Comparison of ENCODE assay signal across 11 cellular contexts in the genomic region with DNA sequence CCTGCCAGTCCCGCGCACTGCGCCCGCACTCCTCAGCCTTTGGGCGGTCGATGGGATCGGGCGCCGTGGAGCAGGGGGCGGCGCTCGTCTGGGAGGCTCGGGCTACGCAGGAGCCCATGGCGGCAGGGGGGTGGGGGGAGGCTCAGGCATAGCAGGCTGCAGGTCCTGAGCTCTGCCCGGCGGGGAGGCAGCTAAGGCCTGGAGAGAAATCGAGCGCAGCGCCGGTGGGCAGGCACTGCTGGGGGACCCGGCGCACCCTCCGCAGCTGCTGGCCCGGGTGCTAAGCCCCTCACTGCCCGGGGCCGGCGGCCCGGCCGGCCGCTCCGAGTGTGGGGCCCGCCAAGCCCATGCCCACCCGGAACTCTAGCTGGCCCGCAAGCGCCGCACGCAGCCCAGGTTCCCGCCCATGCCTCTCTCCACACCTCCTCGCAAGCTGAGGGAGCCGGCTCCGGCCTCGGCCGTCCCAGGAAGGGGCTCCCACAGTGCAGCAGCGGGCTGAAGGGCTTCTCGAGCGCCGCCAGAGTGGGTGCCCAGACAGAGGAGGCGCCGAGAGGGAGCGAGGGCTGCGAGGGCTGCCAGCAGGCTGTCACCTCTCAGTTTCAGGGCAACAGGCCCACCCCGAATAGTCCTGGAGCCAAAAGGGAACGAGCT.
DNase-seq lines count a peak whose midpoint lies in the region; ATAC-seq and TF ChIP-seq lines count a peak whose summit lies in the region.
"Had no signal": no experiment of that assay in that cellular context is flagged by ENCODE, and none has a peak within 500 bp of the region (broad histone marks: within the 10 kb centered on the region; RNA-seq: fewer than 3 reads in every experiment).

No MANE protein-coding gene starts in this region.

- H3K4me3 ChIP-seq in AG09309 (ENCODE audit: control insufficient read depth, low read depth, low read length) (peak overlapping the region; percentile 26), choroid plexus epithelial cell (ENCODE audit: low read depth, low read length) (peak overlapping the region; percentile 39)
- H3K4me3 ChIP-seq: MG63 had no signal

- H3K27me3 Mint-ChIP-seq in memory B cell: no peaks in the 10 kb centered on the region
- H3K27me3 Mint-ChIP-seq in natural killer cell treated with Interleukin-12 subunit alpha and Interleukin-12 subunit beta and Interleukin-15 and Interleukin-18, amount 100 ng/mL, for 72 hours: no peaks in the 10 kb centered on the region
- H3K27me3 Mint-ChIP-seq in stimulated activated memory B cell treated with anti-CD40 and anti-IgM and Interleukin-4, amounts not matched to agents 10 μg/mL and 1 μg/mL and 100 μg/mL, for 72 hours: no peaks in the 10 kb centered on the region
- H3K27me3 Mint-ChIP-seq: CD4-positive, alpha-beta memory T cell had no signal

- DNase-seq in AG09309 (ENCODE audit: low read depth) (no peak), choroid plexus epithelial cell (ENCODE audit: low read depth) (no peak), memory B cell (ENCODE audit: low spot score in 2 of 2) (no peak), NCI-H2081 treated with DMSO at 0.1 percent for 48 hours (lab: John Stamatoyannopoulos, UW) (no peak)
- no peak for DNase-seq in natural killer cell treated with Interleukin-12 subunit alpha and Interleukin-12 subunit beta and Interleukin-15 and Interleukin-18, amount 100 ng/mL, for 72 hours (ENCODE audit: low spot score)
- DNase-seq: CD4-positive, alpha-beta memory T cell; MG63; T1000 had no signal

- H3K27ac Mint-ChIP-seq in memory B cell: no peak overlapping the region
- H3K27ac Mint-ChIP-seq in natural killer cell treated with Interleukin-12 subunit alpha and Interleukin-12 subunit beta and Interleukin-15 and Interleukin-18, amount 100 ng/mL, for 72 hours: no peak overlapping the region
- H3K27ac Mint-ChIP-seq in stimulated activated memory B cell treated with anti-CD40 and anti-IgM and Interleukin-4, amounts not matched to agents 10 μg/mL and 1 μg/mL and 100 μg/mL, for 72 hours: no peak overlapping the region

- no peaks in the 10 kb centered on the region for H3K9me3 ChIP-seq in ES-I3 (ENCODE audit: control insufficient read depth, insufficient read depth, low read length)

- H3K9ac ChIP-seq in ES-I3 (ENCODE audit: low read depth, low read length): peak overlapping the region; percentile 57; the same call in 1 of the 2 replicates

- no peaks in the 10 kb centered on the region for H3K36me3 Mint-ChIP-seq in memory B cell
- peaks cover 21% of the 10 kb centered on the region for H3K36me3 Mint-ChIP-seq in natural killer cell treated with Interleukin-12 subunit alpha and Interleukin-12 subunit beta and Interleukin-15 and Interleukin-18, amount 100 ng/mL, for 72 hours
- H3K36me3 Mint-ChIP-seq in stimulated activated memory B cell treated with anti-CD40 and anti-IgM and Interleukin-4, amounts not matched to agents 10 μg/mL and 1 μg/mL and 100 μg/mL, for 72 hours: no peaks in the 10 kb centered on the region

- no peaks in the 10 kb centered on the region for H3K9me3 Mint-ChIP-seq in memory B cell
- peaks cover 3% of the 10 kb centered on the region for H3K9me3 Mint-ChIP-seq in natural killer cell treated with Interleukin-12 subunit alpha and Interleukin-12 subunit beta and Interleukin-15 and Interleukin-18, amount 100 ng/mL, for 72 hours
- no peaks in the 10 kb centered on the region for H3K9me3 Mint-ChIP-seq in stimulated activated memory B cell treated with anti-CD40 and anti-IgM and Interleukin-4, amounts not matched to agents 10 μg/mL and 1 μg/mL and 100 μg/mL, for 72 hours

- no peaks in the 10 kb centered on the region for H3K36me3 ChIP-seq in ES-I3 (ENCODE audit: insufficient read depth, low read length)
- H3K36me3 ChIP-seq: MG63 had no signal

- H3K4me1 Mint-ChIP-seq in memory B cell: peaks cover 2% of the 10 kb centered on the region
- H3K4me1 Mint-ChIP-seq in natural killer cell treated with Interleukin-12 subunit alpha and Interleukin-12 subunit beta and Interleukin-15 and Interleukin-18, amount 100 ng/mL, for 72 hours (ENCODE audit: low read depth in 2 of 2): peaks cover 17 to 26% of the 10 kb centered on the region in 2 donors
- no peaks in the 10 kb centered on the region for H3K4me1 Mint-ChIP-seq in stimulated activated memory B cell treated with anti-CD40 and anti-IgM and Interleukin-4, amounts not matched to agents 10 μg/mL and 1 μg/mL and 100 μg/mL, for 72 hours

- H3K4me3 Mint-ChIP-seq in memory B cell: peak overlapping the region; percentile 56
- no peak overlapping the region for H3K4me3 Mint-ChIP-seq in natural killer cell treated with Interleukin-12 subunit alpha and Interleukin-12 subunit beta and Interleukin-15 and Interleukin-18, amount 100 ng/mL, for 72 hours
- H3K4me3 Mint-ChIP-seq in stimulated activated memory B cell treated with anti-CD40 and anti-IgM and Interleukin-4, amounts not matched to agents 10 μg/mL and 1 μg/mL and 100 μg/mL, for 72 hours: no peak overlapping the region

- peak; percentile 15 for ATAC-seq in memory B cell (ENCODE audit: low read depth)
- no peak for ATAC-seq in natural killer cell treated with Interleukin-12 subunit alpha and Interleukin-12 subunit beta and Interleukin-15 and Interleukin-18, amount 100 ng/mL, for 72 hours
- no peak for ATAC-seq in GM18858 (IDR thresholded peaks at IDR 0.05; ENCODE audit: unreplicated experiment)
- no peak for ATAC-seq in stimulated activated memory B cell treated with anti-CD40 and anti-IgM and Interleukin-4, amounts not matched to agents 10 μg/mL and 1 μg/mL and 100 μg/mL, for 72 hours

- TF ChIP-seq CTCF in AG09309 (IDR thresholded peaks at IDR 0.05; ENCODE audit: control insufficient read depth, insufficient read depth, low read depth, low read length, missing control alignments) (no peak), choroid plexus epithelial cell (conservative IDR thresholded peaks at IDR 0.05; ENCODE audit: low read depth, low read length) (no peak)

- H3K4me1 ChIP-seq in ES-I3 (ENCODE audit: insufficient read depth, low read length): no peaks in the 10 kb centered on the region
